Comparison of ENCODE assay signal across 2 cellular contexts in the genomic region with DNA sequence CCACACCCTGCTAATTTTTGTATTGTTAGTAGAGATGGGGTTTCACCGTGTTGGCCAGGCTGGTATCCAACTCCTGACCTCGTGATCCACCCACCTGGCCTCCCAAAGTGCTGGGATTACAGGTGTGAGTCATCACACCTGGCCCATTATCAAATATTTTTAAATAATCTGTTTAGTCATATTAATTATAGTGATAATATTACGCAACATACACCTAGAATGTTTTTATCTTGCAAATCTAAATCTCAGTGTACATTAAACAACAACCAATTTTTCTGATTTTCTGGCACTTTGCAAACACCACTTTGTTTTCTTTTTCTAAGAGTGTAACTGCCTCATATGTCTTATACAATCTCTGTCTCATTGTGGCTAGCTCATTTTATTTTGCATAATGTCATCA.
TF ChIP-seq lines count a peak whose summit lies in the region.
"Not testable (repeated sequence)": the region's sequence is repeated elsewhere in the genome, so short reads cannot be mapped to it uniquely, and the experiment has no call there.

No MANE protein-coding gene starts in this region.

TF ChIP-seq in IMR-90, 13 proteins besides CTCF, POLR2A, EP300 and RAD21:
- peak; percentile 28; the same call in 1 of the 2 replicates for TF ChIP-seq CEBPB (IDR thresholded peaks at IDR 0.05; ENCODE audit: low read depth, low read length)

TF ChIP-seq in K562, 482 proteins besides CTCF, POLR2A, EP300 and RAD21:
- TF ChIP-seq CEBPB (tag; IDR thresholded peaks at IDR 0.05): peak; percentile 60
- not testable (repeated sequence) for TF ChIP-seq CEBPG (CRISPR knock-in tag; IDR thresholded peaks at IDR 0.05)
- TF ChIP-seq CEBPG (tag; conservative IDR thresholded peaks at IDR 0.05 in 1 of 2, IDR thresholded peaks at IDR 0.05 in 1 of 2): peak in 1 of 2 experiments; percentile 76; a peak in 2 of 4 replicates
